39 cellular contexts compared by ENCODE assay signal in the genomic region with DNA sequence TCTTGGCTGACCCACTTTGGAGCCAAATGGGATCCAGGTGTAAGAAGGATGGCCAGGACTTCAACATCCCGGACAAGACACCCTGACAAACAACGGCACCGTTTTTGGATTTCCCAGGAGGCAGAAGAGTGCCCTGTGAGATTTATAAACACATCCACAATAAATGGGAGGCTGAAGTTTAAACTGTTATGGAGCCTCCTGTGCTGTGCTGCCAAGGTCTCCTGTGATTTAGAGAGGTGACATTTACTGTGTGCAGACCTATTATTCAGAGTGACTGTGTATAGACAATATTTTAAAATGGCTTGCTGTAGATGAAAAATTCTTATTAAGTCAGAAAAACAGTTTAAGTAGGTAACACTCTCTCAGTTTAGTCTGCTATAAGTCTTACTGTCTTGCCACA.
"Had no signal": no experiment of that assay in that cellular context is flagged by ENCODE, and none has a peak within 500 bp of the region (broad histone marks: within the 10 kb centered on the region; RNA-seq: fewer than 3 reads in every experiment).

No MANE protein-coding gene starts in this region.

- H3K9me3 ChIP-seq: ascending aorta, body of pancreas, breast epithelium had no signal

- H3K36me3 Mint-ChIP-seq: activated naive CD4-positive, alpha-beta T cell treated with anti-CD3 and anti-CD28 coated beads, Interleukin-2, amount 10 ng/mL, durations not matched to agents 7 days and 5 days; activated naive CD4-positive, alpha-beta T cell treated with anti-CD3 and anti-CD28 coated beads, Interleukin-2, amount 50 U/mL, for 24 hours; activated naive CD4-positive, alpha-beta T cell treated with anti-CD3 and anti-CD28 coated beads, Interleukin-2, amount 50 U/mL, for 72 hours; activated naive CD8-positive, alpha-beta T cell; activated naive CD8-positive, alpha-beta T cell treated with anti-CD3 and anti-CD28 coated beads for 36 hours; activated naive CD8-positive, alpha-beta T cell treated with anti-CD3 and anti-CD28 coated beads, Interleukin-2, amount 10 ng/mL, durations not matched to agents 7 days and 5 days; brain had no signal

- H3K27ac Mint-ChIP-seq: activated naive CD4-positive, alpha-beta T cell treated with anti-CD3 and anti-CD28 coated beads for 36 hours; activated naive CD4-positive, alpha-beta T cell treated with anti-CD3 and anti-CD28 coated beads, Interleukin-2, amount 10 ng/mL, durations not matched to agents 7 days and 5 days; activated naive CD4-positive, alpha-beta T cell treated with anti-CD3 and anti-CD28 coated beads, Interleukin-2, amount 50 U/mL, for 24 hours; activated naive CD4-positive, alpha-beta T cell treated with anti-CD3 and anti-CD28 coated beads, Interleukin-2, amount 50 U/mL, for 72 hours; activated naive CD8-positive, alpha-beta T cell; activated naive CD8-positive, alpha-beta T cell treated with anti-CD3 and anti-CD28 coated beads for 36 hours; activated naive CD8-positive, alpha-beta T cell treated with anti-CD3 and anti-CD28 coated beads, Interleukin-2, amount 10 ng/mL, durations not matched to agents 7 days and 5 days; activated naive CD8-positive, alpha-beta T cell treated with anti-CD3 and anti-CD28 coated beads, Interleukin-2, amount 50 U/mL, for 24 hours; activated T-cell treated with anti-CD3 and anti-CD28 coated beads, Interleukin-2, amount 50 U/mL, for 24 hours; activated T-cell treated with anti-CD3 and anti-CD28 coated beads, Interleukin-2, amount 50 U/mL, for 72 hours; activated T-helper 1 cell treated with anti-CD3 and anti-CD28 coated beads, Interleukin-12 subunit alpha, Interleukin-12 subunit beta, Interleukin-2, Interleukin-4 antibody, amounts not matched to agents 30 ng/mL and 10 ng/mL and 1 ng/mL, durations not matched to agents 14 hours and 24 hours and 36 hours; activated T-helper 17 cell treated with anti-CD3 and anti-CD28 coated beads, Interleukin-2, amount 50 U/mL, for 72 hours; activated T-helper 2 cell treated with anti-CD3 and anti-CD28 coated beads, Interferon-gamma antibody, Interleukin-2, Interleukin-4, amounts not matched to agents 10 μg/mL and 5 μg/mL and 100 μg/mL, durations not matched to agents 14 hours and 24 hours and 36 hours; brain had no signal

- H3K9me3 Mint-ChIP-seq: activated naive CD4-positive, alpha-beta T cell treated with anti-CD3 and anti-CD28 coated beads, Interleukin-2, amount 10 ng/mL, durations not matched to agents 7 days and 5 days; activated naive CD4-positive, alpha-beta T cell treated with anti-CD3 and anti-CD28 coated beads, Interleukin-2, amount 50 U/mL, for 24 hours; activated naive CD8-positive, alpha-beta T cell treated with anti-CD3 and anti-CD28 coated beads, Interleukin-2, amount 10 ng/mL, durations not matched to agents 7 days and 5 days; activated T-cell treated with anti-CD3 and anti-CD28 coated beads, Interleukin-2, amount 50 U/mL, for 24 hours; activated T-cell treated with anti-CD3 and anti-CD28 coated beads, Interleukin-2, amount 50 U/mL, for 4 hours; activated T-helper 1 cell treated with anti-CD3 and anti-CD28 coated beads, Interleukin-12 subunit alpha, Interleukin-12 subunit beta, Interleukin-2, Interleukin-4 antibody, amounts not matched to agents 30 ng/mL and 10 ng/mL and 1 ng/mL, durations not matched to agents 14 hours and 24 hours and 36 hours; activated T-helper 2 cell treated with anti-CD3 and anti-CD28 coated beads, Interferon-gamma antibody, Interleukin-2, Interleukin-4, amounts not matched to agents 10 μg/mL and 5 μg/mL and 100 μg/mL, durations not matched to agents 14 hours and 24 hours and 36 hours had no signal

- ATAC-seq: activated naive CD4-positive, alpha-beta T cell treated with anti-CD3 and anti-CD28 coated beads, Interleukin-2, amount 50 U/mL, for 72 hours; activated naive CD8-positive, alpha-beta T cell treated with anti-CD3 and anti-CD28 coated beads, Interleukin-2, amount 50 U/mL, for 24 hours; activated T-cell treated with anti-CD3 and anti-CD28 coated beads, Interleukin-2, amount 50 U/mL, for 4 hours; activated T-cell treated with anti-CD3 and anti-CD28 coated beads, Interleukin-2, amount 50 U/mL, for 72 hours; activated T-helper 17 cell treated with anti-CD3 and anti-CD28 coated beads, Interleukin-2, amount 50 U/mL, for 72 hours; body of pancreas had no signal

- H3K27ac ChIP-seq: adrenal gland, ascending aorta, body of pancreas, brain microvascular endothelial cell, breast epithelium, cardiac muscle cell had no signal

- H3K4me3 ChIP-seq: adrenal gland, ascending aorta, body of pancreas, breast epithelium, cardiac muscle cell had no signal

- H3K4me1 Mint-ChIP-seq: activated naive CD4-positive, alpha-beta T cell treated with anti-CD3 and anti-CD28 coated beads, Interleukin-2, amount 10 ng/mL, durations not matched to agents 7 days and 5 days; activated naive CD4-positive, alpha-beta T cell treated with anti-CD3 and anti-CD28 coated beads, Interleukin-2, amount 50 U/mL, for 24 hours; activated naive CD8-positive, alpha-beta T cell treated with anti-CD3 and anti-CD28 coated beads for 36 hours; activated naive CD8-positive, alpha-beta T cell treated with anti-CD3 and anti-CD28 coated beads, Interleukin-2, amount 10 ng/mL, durations not matched to agents 7 days and 5 days; activated naive CD8-positive, alpha-beta T cell treated with anti-CD3 and anti-CD28 coated beads, Interleukin-2, amount 50 U/mL, for 24 hours; activated T-helper 17 cell treated with anti-CD3 and anti-CD28 coated beads, Interleukin-2, amount 50 U/mL, for 72 hours; central memory CD8-positive, alpha-beta T cell had no signal

- H3K4me3 Mint-ChIP-seq: activated naive CD4-positive, alpha-beta T cell treated with anti-CD3 and anti-CD28 coated beads for 36 hours; activated naive CD4-positive, alpha-beta T cell treated with anti-CD3 and anti-CD28 coated beads, Interleukin-2, amount 10 ng/mL, durations not matched to agents 7 days and 5 days; activated naive CD4-positive, alpha-beta T cell treated with anti-CD3 and anti-CD28 coated beads, Interleukin-2, amount 50 U/mL, for 24 hours; activated naive CD8-positive, alpha-beta T cell; activated naive CD8-positive, alpha-beta T cell treated with anti-CD3 and anti-CD28 coated beads for 36 hours; activated naive CD8-positive, alpha-beta T cell treated with anti-CD3 and anti-CD28 coated beads, Interleukin-2, amount 10 ng/mL, durations not matched to agents 7 days and 5 days; activated naive CD8-positive, alpha-beta T cell treated with anti-CD3 and anti-CD28 coated beads, Interleukin-2, amount 50 U/mL, for 24 hours; activated T-cell treated with anti-CD3 and anti-CD28 coated beads, Interleukin-2, amount 50 U/mL, for 24 hours; activated T-cell treated with anti-CD3 and anti-CD28 coated beads, Interleukin-2, amount 50 U/mL, for 4 hours; activated T-cell treated with anti-CD3 and anti-CD28 coated beads, Interleukin-2, amount 50 U/mL, for 72 hours; activated T-helper 1 cell treated with anti-CD3 and anti-CD28 coated beads, Interleukin-12 subunit alpha, Interleukin-12 subunit beta, Interleukin-2, Interleukin-4 antibody, amounts not matched to agents 30 ng/mL and 10 ng/mL and 1 ng/mL, durations not matched to agents 14 hours and 24 hours and 36 hours; activated T-helper 17 cell treated with anti-CD3 and anti-CD28 coated beads, Interleukin-2, amount 50 U/mL, for 72 hours; brain; central memory CD8-positive, alpha-beta T cell had no signal

- DNase-seq: activated effector memory CD4-positive, alpha-beta T cell treated with anti-CD3 and anti-CD28 coated beads, Interleukin-2, amount 50 U/mL, for 16 hours; activated effector memory CD4-positive, alpha-beta T cell treated with Interleukin-2 at 50 U/mL for 16 hours; activated gamma-delta T cell; activated gamma-delta T cell treated with Interleukin-2 at 50 U/mL for 16 hours; activated naive CD4-positive, alpha-beta T cell; activated naive CD4-positive, alpha-beta T cell treated with anti-CD3 and anti-CD28 coated beads for 36 hours; activated naive CD4-positive, alpha-beta T cell treated with anti-CD3 and anti-CD28 coated beads, Interleukin-2, amount 10 ng/mL, durations not matched to agents 7 days and 5 days; activated naive CD4-positive, alpha-beta T cell treated with anti-CD3 and anti-CD28 coated beads, Interleukin-2, amount 50 U/mL, for 16 hours; activated naive CD4-positive, alpha-beta T cell treated with Interleukin-2 at 50 U/mL for 16 hours; activated naive CD8-positive, alpha-beta T cell treated with anti-CD3 and anti-CD28 coated beads for 36 hours; activated naive CD8-positive, alpha-beta T cell treated with anti-CD3 and anti-CD28 coated beads, Interleukin-2, amount 10 ng/mL, durations not matched to agents 7 days and 5 days; activated naive CD8-positive, alpha-beta T cell treated with anti-CD3 and anti-CD28 coated beads, Interleukin-2, amount 50 U/mL, for 24 hours; activated T-cell treated with anti-CD3 and anti-CD28 coated beads for 4 hours; activated T-cell treated with anti-CD3 and anti-CD28 coated beads, Interleukin-2, amount 50 U/mL, for 1 hour; activated T-cell treated with anti-CD3 and anti-CD28 coated beads, Interleukin-2, amount 50 U/mL, for 24 hours; activated T-cell treated with anti-CD3 and anti-CD28 coated beads, Interleukin-2, amount 50 U/mL, for 4 hours; activated T-cell treated with anti-CD3 and anti-CD28 coated beads, Interleukin-2, amount 50 U/mL, for 48 hours; activated T-cell treated with anti-CD3 and anti-CD28 coated beads, Interleukin-2, amount 50 U/mL, for 72 hours; adrenal gland; amniotic stem cell; amygdala; anterior cingulate cortex; aorta; body of pancreas; brain microvascular endothelial cell; caudate nucleus; central memory CD4-positive, alpha-beta T cell; cerebellar nuclear complex had no signal

- H3K27me3 Mint-ChIP-seq: activated naive CD4-positive, alpha-beta T cell treated with anti-CD3 and anti-CD28 coated beads, Interleukin-2, amount 10 ng/mL, durations not matched to agents 7 days and 5 days; activated naive CD4-positive, alpha-beta T cell treated with anti-CD3 and anti-CD28 coated beads, Interleukin-2, amount 50 U/mL, for 24 hours; activated naive CD8-positive, alpha-beta T cell; activated naive CD8-positive, alpha-beta T cell treated with anti-CD3 and anti-CD28 coated beads for 36 hours; activated naive CD8-positive, alpha-beta T cell treated with anti-CD3 and anti-CD28 coated beads, Interleukin-2, amount 10 ng/mL, durations not matched to agents 7 days and 5 days; activated naive CD8-positive, alpha-beta T cell treated with anti-CD3 and anti-CD28 coated beads, Interleukin-2, amount 50 U/mL, for 24 hours; activated T-cell treated with anti-CD3 and anti-CD28 coated beads, Interleukin-2, amount 50 U/mL, for 24 hours; activated T-helper 17 cell treated with anti-CD3 and anti-CD28 coated beads, Interleukin-2, amount 50 U/mL, for 72 hours; central memory CD8-positive, alpha-beta T cell had no signal

- H3K27me3 ChIP-seq: adrenal gland, ascending aorta, body of pancreas, brain microvascular endothelial cell, breast epithelium, cardiac muscle cell had no signal

- H3K4me1 ChIP-seq: adrenal gland, ascending aorta, body of pancreas, breast epithelium had no signal

- H3K36me3 ChIP-seq: adrenal gland, ascending aorta, brain microvascular endothelial cell, breast epithelium, cardiac muscle cell had no signal
